6 cellular contexts compared by ENCODE assay signal in the genomic region with DNA sequence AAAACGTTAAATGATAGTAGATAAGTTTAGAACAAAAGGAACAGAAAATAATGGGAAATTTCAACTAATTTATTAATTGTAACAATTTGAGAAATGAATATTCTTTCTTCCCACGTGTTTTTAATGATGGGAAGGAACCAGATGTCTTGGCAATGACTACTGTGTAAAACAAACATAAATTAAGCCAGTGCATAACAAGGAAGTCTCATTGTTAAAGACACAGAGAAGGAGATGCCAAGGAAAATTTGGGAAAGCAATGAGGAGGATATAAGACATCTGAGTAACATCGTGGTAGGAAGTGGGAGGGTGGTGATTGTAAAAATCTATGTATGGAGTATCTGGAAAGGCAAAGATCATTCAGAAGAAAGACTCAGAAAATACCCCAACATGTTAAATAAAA.
"Had no signal": no experiment of that assay in that cellular context is flagged by ENCODE, and none has a peak within 500 bp of the region (broad histone marks: within the 10 kb centered on the region; RNA-seq: fewer than 3 reads in every experiment).

No MANE protein-coding gene starts in this region.

- H3K4me3 Mint-ChIP-seq: IgD-negative memory B cell had no signal

- H3K27me3 Mint-ChIP-seq: IgD-negative memory B cell had no signal

- H3K4me3 ChIP-seq: K562 had no signal

- H3K27ac Mint-ChIP-seq: IgD-negative memory B cell had no signal

- FAIRE-seq: HepG2, HTR-8/SVneo, K562 had no signal

- DNase-seq: IMR-90 had no signal

- H3K27ac ChIP-seq: HL-60 had no signal

- ATAC-seq: HepG2, K562 had no signal
